1 cellular context compared by ENCODE assay signal in the genomic region with DNA sequence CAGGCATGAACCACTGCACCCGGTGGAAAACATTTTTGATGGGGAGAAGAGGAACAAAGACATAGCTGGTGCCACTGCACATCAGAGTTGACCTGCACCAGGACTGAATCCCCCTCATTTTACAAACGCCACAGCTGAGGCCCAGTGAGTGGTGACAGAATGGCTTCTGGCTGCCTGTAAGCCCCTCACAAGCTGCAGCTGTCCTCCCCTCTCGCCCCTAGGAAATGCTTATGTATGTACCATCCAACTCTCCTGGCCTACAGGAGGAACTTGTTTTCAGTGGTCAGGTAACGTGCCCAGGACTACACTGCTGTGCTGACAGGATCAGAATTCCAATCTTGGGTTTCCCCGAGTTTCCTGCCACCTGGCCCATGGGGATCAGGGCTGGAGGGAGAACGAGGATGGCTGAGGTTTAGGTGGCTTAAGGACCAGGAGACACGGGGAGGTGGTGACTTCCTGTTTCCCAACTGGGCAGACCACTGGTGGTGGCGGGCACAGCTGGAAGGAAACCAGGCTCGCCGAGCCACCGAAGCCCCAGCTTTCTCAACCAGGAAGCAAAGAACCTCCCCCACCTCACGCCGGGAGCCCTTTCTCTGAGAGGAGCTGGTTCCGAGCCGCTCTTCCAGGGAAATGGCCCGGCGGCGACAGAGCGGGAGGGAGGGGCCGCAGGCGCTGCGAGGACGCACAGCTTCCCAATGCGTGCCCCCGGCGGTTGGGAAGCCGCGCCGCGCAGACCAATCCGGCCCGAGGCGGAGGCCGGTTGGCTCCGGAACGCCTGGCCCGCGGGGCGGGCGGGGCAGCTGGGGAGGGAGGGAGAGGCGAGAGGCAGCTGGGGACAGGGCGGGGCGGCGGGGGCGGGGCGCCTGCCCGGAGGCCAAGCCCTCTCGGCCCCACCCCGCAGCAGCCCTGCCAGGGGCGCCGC.
TF ChIP-seq lines count a peak whose summit lies in the region.

No MANE protein-coding gene starts in this region.

TF ChIP-seq in K562, 482 proteins besides CTCF, POLR2A, EP300 and RAD21 (continued from another document):
- TF ChIP-seq SMAD1 (IDR thresholded peaks at IDR 0.05; ENCODE audit: low read depth, low read length, partially characterized antibody) (peak; percentile 62), CXXC5 (CRISPR knock-in tag; IDR thresholded peaks at IDR 0.05) (peak; percentile 91), SRSF9 (IDR thresholded peaks at IDR 0.05; ENCODE audit: borderline replicate concordance, low read depth, low read length) (no peak), SMAD3 (CRISPR knock-in tag; conservative IDR thresholded peaks at IDR 0.05) (0 out of 2 replicates have a peak, but pooled peaks have one; percentile 30), RBBP5 (IDR thresholded peaks at IDR 0.05; ENCODE audit: borderline replicate concordance, insufficient read depth, low read length, poor library complexity, severe bottlenecking) (peak; percentile 30), ZFX (CRISPR knock-in tag; IDR thresholded peaks at IDR 0.05) (peak; percentile 87), RB1 (IDR thresholded peaks at IDR 0.05; ENCODE audit: low read depth) (peak; percentile 78), HDAC2 (IDR thresholded peaks at IDR 0.05) (peak; percentile 15; the same call in 1 of the 2 replicates), CBFB (CRISPR knock-in tag; IDR thresholded peaks at IDR 0.05) (peak; percentile 71; the same call in 1 of the 2 replicates), NONO (IDR thresholded peaks at IDR 0.05; ENCODE audit: low read depth in 2 of 2, low read length in 1 of 2) (0 out of 4 replicates have a peak, but pooled peaks of 1 of the 2 experiments have one; percentile 17), MYBL2 (IDR thresholded peaks at IDR 0.05; ENCODE audit: low read depth) (peak; percentile 54; the same call in 1 of the 2 replicates), MYBL2 (CRISPR knock-in tag; IDR thresholded peaks at IDR 0.05; ENCODE audit: borderline replicate concordance) (no peak), FOXP1 (CRISPR knock-in tag; IDR thresholded peaks at IDR 0.05) (peak; percentile 72; the same call in 1 of the 2 replicates), ZNF589 (CRISPR knock-in tag; IDR thresholded peaks at IDR 0.05; ENCODE audit: low read depth) (peak; percentile 88; the same call in 1 of the 2 replicates), FOXA3 (CRISPR knock-in tag; conservative IDR thresholded peaks at IDR 0.05 in 1 of 2, IDR thresholded peaks at IDR 0.05 in 1 of 2) (peak in 1 of 2 experiments; percentile 15; a peak in 1 of 4 replicates), CTBP1 (IDR thresholded peaks at IDR 0.05; ENCODE audit: borderline replicate concordance) (peak; percentile 85), ATF7 (IDR thresholded peaks at IDR 0.05) (peak; percentile 65), BCOR (IDR thresholded peaks at IDR 0.05) (no peak), PML (IDR thresholded peaks at IDR 0.05; ENCODE audit: low read length) (peak; percentile 83), ZBTB17 (CRISPR knock-in tag; IDR thresholded peaks at IDR 0.05) (peak; percentile 73), ZNF146 (CRISPR knock-in tag; IDR thresholded peaks at IDR 0.05; ENCODE audit: unreplicated experiment) (no peak), HCFC1 (IDR thresholded peaks at IDR 0.05; ENCODE audit: low read depth, low read length) (no peak), ZNF324 (CRISPR knock-in tag; IDR thresholded peaks at IDR 0.05) (peak; percentile 44; the same call in 1 of the 2 replicates), HEY1 (CRISPR knock-in tag; IDR thresholded peaks at IDR 0.05; ENCODE audit: borderline replicate concordance) (no peak), ZNF583 (CRISPR knock-in tag; IDR thresholded peaks at IDR 0.05) (0 out of 2 replicates have a peak, but pooled peaks have one; percentile 70), JUN (IDR thresholded peaks at IDR 0.05; ENCODE audit: borderline replicate concordance, low read depth, low read length) (no peak; the same call in 1 of the 2 replicates), JUN (CRISPR knock-in tag; IDR thresholded peaks at IDR 0.05; ENCODE audit: borderline replicate concordance) (peak; percentile 86; the same call in 1 of the 2 replicates), POLR2H (tag; IDR thresholded peaks at IDR 0.05; ENCODE audit: low read depth) (peak; percentile 89), TRIM24 (IDR thresholded peaks at IDR 0.05) (0 out of 4 replicates have a peak, but pooled peaks of 1 of the 2 experiments have one; percentile 8), GTF2E2 (tag; IDR thresholded peaks at IDR 0.05) (peak; percentile 73; the same call in 1 of the 2 replicates), ZC3H11A (IDR thresholded peaks at IDR 0.05; ENCODE audit: low read depth, low read length) (no peak)
- TF ChIP-seq, protein P1, sequence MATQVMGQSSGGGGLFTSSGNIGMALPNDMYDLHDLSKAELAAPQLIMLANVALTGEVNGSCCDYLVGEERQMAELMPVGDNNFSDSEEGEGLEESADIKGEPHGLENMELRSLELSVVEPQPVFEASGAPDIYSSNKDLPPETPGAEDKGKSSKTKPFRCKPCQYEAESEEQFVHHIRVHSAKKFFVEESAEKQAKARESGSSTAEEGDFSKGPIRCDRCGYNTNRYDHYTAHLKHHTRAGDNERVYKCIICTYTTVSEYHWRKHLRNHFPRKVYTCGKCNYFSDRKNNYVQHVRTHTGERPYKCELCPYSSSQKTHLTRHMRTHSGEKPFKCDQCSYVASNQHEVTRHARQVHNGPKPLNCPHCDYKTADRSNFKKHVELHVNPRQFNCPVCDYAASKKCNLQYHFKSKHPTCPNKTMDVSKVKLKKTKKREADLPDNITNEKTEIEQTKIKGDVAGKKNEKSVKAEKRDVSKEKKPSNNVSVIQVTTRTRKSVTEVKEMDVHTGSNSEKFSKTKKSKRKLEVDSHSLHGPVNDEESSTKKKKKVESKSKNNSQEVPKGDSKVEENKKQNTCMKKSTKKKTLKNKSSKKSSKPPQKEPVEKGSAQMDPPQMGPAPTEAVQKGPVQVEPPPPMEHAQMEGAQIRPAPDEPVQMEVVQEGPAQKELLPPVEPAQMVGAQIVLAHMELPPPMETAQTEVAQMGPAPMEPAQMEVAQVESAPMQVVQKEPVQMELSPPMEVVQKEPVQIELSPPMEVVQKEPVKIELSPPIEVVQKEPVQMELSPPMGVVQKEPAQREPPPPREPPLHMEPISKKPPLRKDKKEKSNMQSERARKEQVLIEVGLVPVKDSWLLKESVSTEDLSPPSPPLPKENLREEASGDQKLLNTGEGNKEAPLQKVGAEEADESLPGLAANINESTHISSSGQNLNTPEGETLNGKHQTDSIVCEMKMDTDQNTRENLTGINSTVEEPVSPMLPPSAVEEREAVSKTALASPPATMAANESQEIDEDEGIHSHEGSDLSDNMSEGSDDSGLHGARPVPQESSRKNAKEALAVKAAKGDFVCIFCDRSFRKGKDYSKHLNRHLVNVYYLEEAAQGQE (CRISPR knock-in tag; IDR thresholded peaks at IDR 0.05; ENCODE audit: low read depth), result peak; percentile 84; the same call in 1 of the 2 replicates
- TF ChIP-seq, protein P2, sequence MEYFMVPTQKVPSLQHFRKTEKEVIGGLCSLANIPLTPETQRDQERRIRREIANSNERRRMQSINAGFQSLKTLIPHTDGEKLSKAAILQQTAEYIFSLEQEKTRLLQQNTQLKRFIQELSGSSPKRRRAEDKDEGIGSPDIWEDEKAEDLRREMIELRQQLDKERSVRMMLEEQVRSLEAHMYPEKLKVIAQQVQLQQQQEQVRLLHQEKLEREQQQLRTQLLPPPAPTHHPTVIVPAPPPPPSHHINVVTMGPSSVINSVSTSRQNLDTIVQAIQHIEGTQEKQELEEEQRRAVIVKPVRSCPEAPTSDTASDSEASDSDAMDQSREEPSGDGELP (CRISPR knock-in tag; IDR thresholded peaks at IDR 0.05; ENCODE audit: borderline replicate concordance), result peak; percentile 79; the same call in 1 of the 2 replicates
- TF ChIP-seq, protein P3, sequence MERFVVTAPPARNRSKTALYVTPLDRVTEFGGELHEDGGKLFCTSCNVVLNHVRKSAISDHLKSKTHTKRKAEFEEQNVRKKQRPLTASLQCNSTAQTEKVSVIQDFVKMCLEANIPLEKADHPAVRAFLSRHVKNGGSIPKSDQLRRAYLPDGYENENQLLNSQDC (CRISPR knock-in tag; IDR thresholded peaks at IDR 0.05), result peak; percentile 53; the same call in 1 of the 2 replicates
- TF ChIP-seq, protein P4, sequence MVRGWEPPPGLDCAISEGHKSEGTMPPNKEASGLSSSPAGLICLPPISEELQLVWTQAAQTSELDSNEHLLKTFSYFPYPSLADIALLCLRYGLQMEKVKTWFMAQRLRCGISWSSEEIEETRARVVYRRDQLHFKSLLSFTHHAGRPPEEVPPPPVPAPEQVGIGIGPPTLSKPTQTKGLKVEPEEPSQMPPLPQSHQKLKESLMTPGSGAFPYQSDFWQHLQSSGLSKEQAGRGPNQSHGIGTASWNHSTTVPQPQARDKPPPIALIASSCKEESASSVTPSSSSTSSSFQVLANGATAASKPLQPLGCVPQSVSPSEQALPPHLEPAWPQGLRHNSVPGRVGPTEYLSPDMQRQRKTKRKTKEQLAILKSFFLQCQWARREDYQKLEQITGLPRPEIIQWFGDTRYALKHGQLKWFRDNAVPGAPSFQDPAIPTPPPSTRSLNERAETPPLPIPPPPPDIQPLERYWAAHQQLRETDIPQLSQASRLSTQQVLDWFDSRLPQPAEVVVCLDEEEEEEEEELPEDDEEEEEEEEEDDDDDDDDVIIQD (CRISPR knock-in tag; IDR thresholded peaks at IDR 0.05), result 0 out of 2 replicates have a peak, but pooled peaks have one; percentile 43
- TF ChIP-seq, protein P5, sequence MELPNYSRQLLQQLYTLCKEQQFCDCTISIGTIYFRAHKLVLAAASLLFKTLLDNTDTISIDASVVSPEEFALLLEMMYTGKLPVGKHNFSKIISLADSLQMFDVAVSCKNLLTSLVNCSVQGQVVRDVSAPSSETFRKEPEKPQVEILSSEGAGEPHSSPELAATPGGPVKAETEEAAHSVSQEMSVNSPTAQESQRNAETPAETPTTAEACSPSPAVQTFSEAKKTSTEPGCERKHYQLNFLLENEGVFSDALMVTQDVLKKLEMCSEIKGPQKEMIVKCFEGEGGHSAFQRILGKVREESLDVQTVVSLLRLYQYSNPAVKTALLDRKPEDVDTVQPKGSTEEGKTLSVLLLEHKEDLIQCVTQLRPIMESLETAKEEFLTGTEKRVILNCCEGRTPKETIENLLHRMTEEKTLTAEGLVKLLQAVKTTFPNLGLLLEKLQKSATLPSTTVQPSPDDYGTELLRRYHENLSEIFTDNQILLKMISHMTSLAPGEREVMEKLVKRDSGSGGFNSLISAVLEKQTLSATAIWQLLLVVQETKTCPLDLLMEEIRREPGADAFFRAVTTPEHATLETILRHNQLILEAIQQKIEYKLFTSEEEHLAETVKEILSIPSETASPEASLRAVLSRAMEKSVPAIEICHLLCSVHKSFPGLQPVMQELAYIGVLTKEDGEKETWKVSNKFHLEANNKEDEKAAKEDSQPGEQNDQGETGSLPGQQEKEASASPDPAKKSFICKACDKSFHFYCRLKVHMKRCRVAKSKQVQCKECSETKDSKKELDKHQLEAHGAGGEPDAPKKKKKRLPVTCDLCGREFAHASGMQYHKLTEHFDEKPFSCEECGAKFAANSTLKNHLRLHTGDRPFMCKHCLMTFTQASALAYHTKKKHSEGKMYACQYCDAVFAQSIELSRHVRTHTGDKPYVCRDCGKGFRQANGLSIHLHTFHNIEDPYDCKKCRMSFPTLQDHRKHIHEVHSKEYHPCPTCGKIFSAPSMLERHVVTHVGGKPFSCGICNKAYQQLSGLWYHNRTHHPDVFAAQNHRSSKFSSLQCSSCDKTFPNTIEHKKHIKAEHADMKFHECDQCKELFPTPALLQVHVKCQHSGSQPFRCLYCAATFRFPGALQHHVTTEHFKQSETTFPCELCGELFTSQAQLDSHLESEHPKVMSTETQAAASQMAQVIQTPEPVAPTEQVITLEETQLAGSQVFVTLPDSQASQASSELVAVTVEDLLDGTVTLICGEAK (IDR thresholded peaks at IDR 0.05), result peak; percentile 61
- TF ChIP-seq, protein P5 (CRISPR knock-in tag; IDR thresholded peaks at IDR 0.05), result no peak
- TF ChIP-seq, protein P6, sequence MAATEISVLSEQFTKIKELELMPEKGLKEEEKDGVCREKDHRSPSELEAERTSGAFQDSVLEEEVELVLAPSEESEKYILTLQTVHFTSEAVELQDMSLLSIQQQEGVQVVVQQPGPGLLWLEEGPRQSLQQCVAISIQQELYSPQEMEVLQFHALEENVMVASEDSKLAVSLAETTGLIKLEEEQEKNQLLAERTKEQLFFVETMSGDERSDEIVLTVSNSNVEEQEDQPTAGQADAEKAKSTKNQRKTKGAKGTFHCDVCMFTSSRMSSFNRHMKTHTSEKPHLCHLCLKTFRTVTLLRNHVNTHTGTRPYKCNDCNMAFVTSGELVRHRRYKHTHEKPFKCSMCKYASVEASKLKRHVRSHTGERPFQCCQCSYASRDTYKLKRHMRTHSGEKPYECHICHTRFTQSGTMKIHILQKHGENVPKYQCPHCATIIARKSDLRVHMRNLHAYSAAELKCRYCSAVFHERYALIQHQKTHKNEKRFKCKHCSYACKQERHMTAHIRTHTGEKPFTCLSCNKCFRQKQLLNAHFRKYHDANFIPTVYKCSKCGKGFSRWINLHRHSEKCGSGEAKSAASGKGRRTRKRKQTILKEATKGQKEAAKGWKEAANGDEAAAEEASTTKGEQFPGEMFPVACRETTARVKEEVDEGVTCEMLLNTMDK (IDR thresholded peaks at IDR 0.05; ENCODE audit: borderline replicate concordance, insufficient read depth, low read depth, low read length, poor library complexity, severe bottlenecking), result no peak
